Comparison of ENCODE assay signal across 18 cellular contexts in genomic region chr12:5022030-5022429, GRCh38. TPM values are rescaled to one million over a fixed set of nuclear protein-coding genes. Genes with fewer than 3 reads are reported as not detected.
"Had no signal": no experiment of that assay in that cellular context is flagged by ENCODE, and none has a peak within 500 bp of the region (broad histone marks: within the 10 kb centered on the region; RNA-seq: fewer than 3 reads in every experiment).

No MANE protein-coding gene starts in this region.

- H3K27me3 ChIP-seq: brain microvascular endothelial cell had no signal

- H3K36me3 ChIP-seq: brain microvascular endothelial cell, SJCRH30, WERI-Rb-1 had no signal

- H3K4me3 ChIP-seq: SJCRH30 had no signal

- H3K9me3 ChIP-seq: SJCRH30, SK-N-SH had no signal

- H3K4me2 ChIP-seq: SK-N-SH had no signal

- H3K9me2 ChIP-seq: SK-N-SH had no signal

- H3K4me1 ChIP-seq: SJCRH30 had no signal

- H3K27ac ChIP-seq: brain microvascular endothelial cell, SJCRH30, WERI-Rb-1 had no signal

- H3K9ac ChIP-seq: SK-N-SH had no signal

- DNase-seq: activated gamma-delta T cell; activated T-cell treated with anti-CD3 and anti-CD28 coated beads for 4 hours; brain microvascular endothelial cell; NCI-H187 treated with DMSO at 0.1 percent for 48 hours; NCI-H2081 treated with DMSO at 0.1 percent for 48 hours; NCI-H226; NK-92 treated with Interleukin-12 subunit alpha and Interleukin-12 subunit beta, amount 100 ng/mL, for 24 hours; Right ventricle myocardium superior had no signal

RNA-seq across cellular contexts. Expression of gene KCNA5, which starts 21.6 kb away (rescaled TPM):
- total RNA-seq: activated CD4-positive, alpha-beta memory T cell treated with anti-CD3 and anti-CD28 coated beads, Interleukin-2, amount 10 ng/mL, durations not matched to agents 7 days and 5 days; activated CD4-positive, alpha-beta T cell treated with anti-CD3 and anti-CD28 coated beads for 36 hours; activated CD8-positive, alpha-beta memory T cell treated with anti-CD3 and anti-CD28 coated beads for 36 hours; activated naive CD4-positive, alpha-beta T cell treated with anti-CD3 and anti-CD28 coated beads for 36 hours; activated T-helper 17 cell treated with anti-CD3 and anti-CD28 coated beads, Interleukin-2, amount 50 U/mL, for 72 hours; NCI-H460; SJCRH30; T-helper 2 cell treated with Interferon-gamma antibody and Interleukin-4, amounts not matched to agents 100 ng/mL and 5 ng/mL, for 36 hours had no signal
- polyA plus RNA-seq: SK-N-SH had no signal
